ENCODE assay signal across 10 cellular contexts in the genomic region with DNA sequence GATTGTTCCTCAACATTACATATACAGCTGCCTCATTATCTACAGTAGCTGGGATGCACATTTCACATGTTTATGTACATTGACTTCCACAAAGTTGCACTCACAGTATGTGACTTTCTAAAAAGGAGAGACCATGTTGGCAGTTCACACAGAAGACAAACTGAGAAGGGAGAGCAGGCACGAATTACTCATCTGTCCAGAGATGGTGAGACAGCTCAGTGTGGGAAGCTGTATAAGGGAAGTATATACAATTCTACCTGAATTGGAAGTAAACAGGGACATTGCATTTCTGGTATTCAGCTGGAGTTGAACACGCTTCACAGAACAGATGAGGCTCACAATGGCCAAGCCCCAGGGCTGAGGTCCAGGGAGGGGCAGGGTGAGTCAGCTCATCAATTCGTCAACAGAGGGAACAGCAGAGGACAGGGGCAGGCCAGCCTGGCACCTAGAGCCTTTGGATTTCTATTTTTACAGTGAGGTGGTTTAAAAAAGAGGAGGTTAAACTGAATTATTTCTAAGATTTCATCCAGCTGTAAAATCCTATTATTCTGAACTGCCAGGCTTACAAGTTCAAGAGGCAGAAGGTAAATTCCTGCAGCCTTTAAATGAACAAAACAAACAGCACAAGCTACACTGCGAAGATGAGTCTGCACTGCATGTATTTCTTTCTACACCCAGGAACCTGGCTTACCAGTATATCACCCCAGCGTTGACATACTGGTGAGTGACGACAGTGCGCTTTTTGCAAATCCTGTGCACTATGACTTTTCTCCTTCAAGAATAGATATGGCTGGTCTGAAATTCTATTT. TPM values are rescaled to one million over a fixed set of nuclear protein-coding genes. Genes with fewer than 3 reads are reported as not detected.
DNase-seq lines count a peak whose midpoint lies in the region; TF ChIP-seq lines count a peak whose summit lies in the region.
"Had no signal": no experiment of that assay in that cellular context is flagged by ENCODE, and none has a peak within 500 bp of the region (broad histone marks: within the 10 kb centered on the region; RNA-seq: fewer than 3 reads in every experiment).

No MANE protein-coding gene starts in this region.

- intact Hi-C loops in Caco-2 (cut with micrococcal nuclease; ENCODE audit: unreplicated experiment): no loop called here
- intact Hi-C loops in ascending aorta (cut with DNase I): no loop called here

- BruUV-seq in Caco-2 (replicated peaks; lab: Mats Ljungman, UMichigan): TSS peak; percentile 18

- H3K4me3 ChIP-seq in Caco-2 (ENCODE audit: low read depth, low read length) (no peak overlapping the region), fibroblast of mammary gland (ENCODE audit: control insufficient read depth, low read depth, low read length) (no peak overlapping the region), ascending aorta (no peak overlapping the region)

- H3K27me3 ChIP-seq in Caco-2 (replicated peaks; ENCODE audit: control insufficient read depth, insufficient read depth, low read length) (no peaks in the 10 kb centered on the region), ascending aorta (no peaks in the 10 kb centered on the region)

- no peak overlapping the region for H3K4me3 Mint-ChIP-seq in Caco-2 (ENCODE audit: unreplicated experiment)
- H3K4me3 Mint-ChIP-seq in nephron progenitor cell: no peak overlapping the region

- no peaks in the 10 kb centered on the region; the same call in 1 of the 2 replicates for H3K36me3 ChIP-seq in Caco-2 (ENCODE audit: control insufficient read depth, insufficient read depth, low read length)
- peaks cover 13 to 24% of the 10 kb centered on the region in 2 donors for H3K36me3 ChIP-seq in ascending aorta

- TF ChIP-seq CTCF in Caco-2 (IDR thresholded peaks at IDR 0.05; ENCODE audit: insufficient read depth in 1 of 2, low read depth in 1 of 2, low read length in 1 of 2, severe bottlenecking in 1 of 2, unreplicated experiment in 1 of 2) (no peak), fibroblast of mammary gland (conservative IDR thresholded peaks at IDR 0.05; ENCODE audit: control insufficient read depth, insufficient read depth, low read depth, low read length) (no peak), nephron progenitor cell (IDR thresholded peaks at IDR 0.05) (no peak), ascending aorta (IDR thresholded peaks at IDR 0.05) (no peak)

- H3K9me3 Mint-ChIP-seq in Caco-2 (ENCODE audit: unreplicated experiment) (no peaks in the 10 kb centered on the region), nephron progenitor cell (peaks cover 5% of the 10 kb centered on the region)

- H3K36me3 Mint-ChIP-seq in Caco-2 (ENCODE audit: insufficient read depth, unreplicated experiment): peaks cover 10% of the 10 kb centered on the region
- peaks cover 42% of the 10 kb centered on the region for H3K36me3 Mint-ChIP-seq in nephron progenitor cell (ENCODE audit: low read depth)

- CTCF ChIA-PET in Caco-2 (lab: Charles Lee): interaction anchor here (0.6 kb wide), 1 partner anchor 8 kb away, joined by 3 read pairs; no protein-coding TSS in a partner anchor

- peak overlapping the region; percentile 36 for H3K27ac Mint-ChIP-seq in Caco-2 (ENCODE audit: unreplicated experiment)
- peak overlapping the region; percentile 21 for H3K27ac Mint-ChIP-seq in nephron progenitor cell
- H3K27ac Mint-ChIP-seq: progenitor cell of endocrine pancreas had no signal

- no peaks in the 10 kb centered on the region for H3K9me3 ChIP-seq in Caco-2
- no peaks in the 10 kb centered on the region for H3K9me3 ChIP-seq in ascending aorta

- H3K27ac ChIP-seq in ascending aorta: no peak overlapping the region

- POLR2A ChIA-PET in Caco-2 (lab: Charles Lee): no interaction called here

- H3K4me1 Mint-ChIP-seq in Caco-2 (ENCODE audit: low read depth, unreplicated experiment) (peaks cover 6% of the 10 kb centered on the region), nephron progenitor cell (peaks cover 11% of the 10 kb centered on the region)

- H3K27me3 Mint-ChIP-seq in Caco-2 (ENCODE audit: insufficient read depth, unreplicated experiment) (no peaks in the 10 kb centered on the region), nephron progenitor cell (ENCODE audit: low read depth, poor library complexity) (no peaks in the 10 kb centered on the region)
- H3K27me3 Mint-ChIP-seq: progenitor cell of endocrine pancreas had no signal

- DNase-seq in Caco-2 (peak in 1 of 2 experiments; percentile 25), RPMI7951 (ENCODE audit: low read depth) (peak; percentile 79), fibroblast of mammary gland (ENCODE audit: low read depth) (peak; percentile 77), nephron progenitor cell (no peak), ascending aorta (ENCODE audit: low spot score in 2 of 2) (no peak), NCI-H1417 (lab: John Stamatoyannopoulos, UW) (no peak)
- no peak for DNase-seq in stimulated activated naive CD4-positive, alpha-beta T cell (lab: John Stamatoyannopoulos, UW)
- DNase-seq in stimulated activated CD4-positive, alpha-beta T cell treated with anti-CD3 and anti-CD28 coated beads, Interleukin-15, amount 100 ng/mL, for 24 hours: no peak
- DNase-seq: SHP77 had no signal

- H3K4me1 ChIP-seq in Caco-2 (peaks cover 10% of the 10 kb centered on the region; the same call in 1 of the 2 replicates), ascending aorta (peaks cover 0 to 5% of the 10 kb centered on the region in 2 donors)

RNA-seq across cellular contexts. Expression of a gene that starts 9.8 kb away (rescaled TPM):
- total RNA-seq in Caco-2 (2022) (29.7 TPM in 2 replicates), ascending aorta (15.8 TPM)
- total RNA-seq in RPMI7951 (2014; rRNA removed; shearing (Covaris generic)): 49.7 and 57.7 TPM in 2 replicates

Comparison
In these comparisons a context has a peak if more than half of its experiments do, and no peak if none do; other contexts are left out.
1. DNase-seq: peak in RPMI7951 (single experiment) and fibroblast of mammary gland (single experiment); none in nephron progenitor cell (single experiment), stimulated activated naive CD4-positive, alpha-beta T cell (0 of 6), ascending aorta (0 of 2), NCI-H1417 (0 of 3) and stimulated activated CD4-positive, alpha-beta T cell treated with anti-CD3 and anti-CD28 coated beads, Interleukin-15, amount 100 ng/mL, for 24 hours (single experiment).